In the genomic region with DNA sequence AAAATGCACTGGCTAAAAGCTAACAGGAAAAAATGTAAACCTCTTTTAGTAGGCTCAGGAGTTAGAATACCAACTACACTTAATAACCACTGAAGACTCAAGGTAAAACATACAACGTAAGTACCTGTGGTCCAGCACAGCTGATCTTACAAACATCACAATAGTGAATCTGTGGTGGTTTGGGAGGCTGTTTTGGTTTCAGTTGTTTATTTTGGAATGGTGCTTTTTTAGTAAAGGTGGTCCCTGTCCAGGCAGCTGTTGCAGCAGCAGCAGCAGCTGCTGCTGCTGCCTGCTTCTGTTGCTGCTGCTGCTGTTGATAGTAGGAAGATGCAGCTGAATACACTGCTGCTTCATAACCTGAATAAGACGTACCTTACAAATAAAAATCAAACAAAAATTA, we compare ENCODE assay signal across 32 cellular contexts. TPM values are rescaled to one million over a fixed set of nuclear protein-coding genes. Genes with fewer than 3 reads are reported as not detected.
DNase-seq lines count a peak whose midpoint lies in the region; ATAC-seq and TF ChIP-seq lines count a peak whose summit lies in the region.
"Had no signal": no experiment of that assay in that cellular context is flagged by ENCODE, and none has a peak within 500 bp of the region (broad histone marks: within the 10 kb centered on the region; RNA-seq: fewer than 3 reads in every experiment).

No MANE protein-coding gene starts in this region.

- no peak overlapping the region for H3K4me3 ChIP-seq in SJCRH30
- H3K4me3 ChIP-seq in left lung = no peak overlapping the region
- H3K4me3 ChIP-seq: cardiac muscle cell, coronary artery, transverse colon had no signal

- no peak overlapping the region for H3K27ac Mint-ChIP-seq in activated T-helper 1 cell treated with anti-CD3 and anti-CD28 coated beads, Interleukin-12 subunit alpha, Interleukin-12 subunit beta, Interleukin-2, Interleukin-4 antibody, amounts not matched to agents 30 ng/mL and 10 ng/mL and 1 ng/mL, durations not matched to agents 14 hours and 24 hours and 36 hours
- H3K27ac Mint-ChIP-seq: activated CD8-positive, alpha-beta memory T cell treated with anti-CD3 and anti-CD28 coated beads, Interleukin-2, amount 10 ng/mL, durations not matched to agents 7 days and 5 days; activated naive CD8-positive, alpha-beta T cell treated with anti-CD3 and anti-CD28 coated beads, Interleukin-2, amount 50 U/mL, for 24 hours had no signal

- peaks cover 40% of the 10 kb centered on the region for H3K36me3 Mint-ChIP-seq in activated T-helper 1 cell treated with anti-CD3 and anti-CD28 coated beads, Interleukin-12 subunit alpha, Interleukin-12 subunit beta, Interleukin-2, Interleukin-4 antibody, amounts not matched to agents 30 ng/mL and 10 ng/mL and 1 ng/mL, durations not matched to agents 14 hours and 24 hours and 36 hours (ENCODE audit: low read depth)

- H3K27ac ChIP-seq in SJCRH30 (no peak overlapping the region), left lung (no peak overlapping the region)
- H3K27ac ChIP-seq: cardiac muscle cell, coronary artery, RWPE1, transverse colon had no signal

- H3K4me1 ChIP-seq in SJCRH30 (peaks cover 16% of the 10 kb centered on the region), left lung (no peaks in the 10 kb centered on the region)
- H3K4me1 ChIP-seq: BE2C, transverse colon had no signal

- no peaks in the 10 kb centered on the region for H3K9me3 Mint-ChIP-seq in activated T-helper 1 cell treated with anti-CD3 and anti-CD28 coated beads, Interleukin-12 subunit alpha, Interleukin-12 subunit beta, Interleukin-2, Interleukin-4 antibody, amounts not matched to agents 30 ng/mL and 10 ng/mL and 1 ng/mL, durations not matched to agents 14 hours and 24 hours and 36 hours
- H3K9me3 Mint-ChIP-seq: activated naive CD8-positive, alpha-beta T cell treated with anti-CD3 and anti-CD28 coated beads, Interleukin-2, amount 50 U/mL, for 24 hours; activated T-cell treated with anti-CD3 and anti-CD28 coated beads, Interleukin-2, amount 50 U/mL, for 72 hours; CD8-positive, alpha-beta memory T cell; effector memory CD8-positive, alpha-beta T cell; nephron progenitor cell; stimulated activated memory B cell treated with anti-CD40 and anti-IgM and Interleukin-4, amounts not matched to agents 10 μg/mL and 1 μg/mL and 100 μg/mL, for 72 hours had no signal

- intact Hi-C loops in left lung (cut with DNase I) = no loop called here
- intact Hi-C loops in activated T-helper 1 cell treated with anti-CD3 and anti-CD28 coated beads, Interleukin-12 subunit alpha, Interleukin-12 subunit beta, Interleukin-2, Interleukin-4 antibody, amounts not matched to agents 30 ng/mL and 10 ng/mL and 1 ng/mL, durations not matched to agents 14 hours and 24 hours and 36 hours (cut with micrococcal nuclease) = no loop called here

- peak; percentile 41 to 70 for DNase-seq in SJCRH30
- no peak for DNase-seq in NCI-H82 (lab: John Stamatoyannopoulos, UW)
- no peak for DNase-seq in left lung
- no peak for DNase-seq in activated T-helper 1 cell treated with anti-CD3 and anti-CD28 coated beads, Interleukin-12 subunit alpha, Interleukin-12 subunit beta, Interleukin-2, Interleukin-4 antibody, amounts not matched to agents 30 ng/mL and 10 ng/mL and 1 ng/mL, durations not matched to agents 14 hours and 24 hours and 36 hours (ENCODE audit: low spot score)
- DNase-seq in stimulated activated CD4-positive, alpha-beta T cell treated with anti-CD3 and anti-CD28 coated beads, Interleukin-4, amount 100 ng/mL, for 1 hour = no peak
- DNase-seq: ACHN; activated CD4-positive, alpha-beta T cell treated with anti-CD3 and anti-CD28 coated beads, Interleukin-2, amount 50 U/mL, for 4 hours; activated CD8-positive, alpha-beta memory T cell treated with anti-CD3 and anti-CD28 coated beads, Interleukin-2, amount 10 ng/mL, durations not matched to agents 7 days and 5 days; activated naive CD4-positive, alpha-beta T cell; activated naive CD8-positive, alpha-beta T cell treated with anti-CD3 and anti-CD28 coated beads, Interleukin-2, amount 50 U/mL, for 24 hours; activated T-cell treated with anti-CD3 and anti-CD28 coated beads, Interleukin-2, amount 50 U/mL, for 72 hours; BE2C; CD8-positive, alpha-beta memory T cell; effector memory CD8-positive, alpha-beta T cell; HCEC 1CT; hypothalamus; left colon; mesenchymal stem cell; NCI-H146; NCI-H446; NCI-H748 treated with DMSO at 0.1 percent for 48 hours; nephron progenitor cell; OCI-M1; T-helper 1 cell; transverse colon had no signal

- no peak overlapping the region for H3K4me3 Mint-ChIP-seq in activated T-helper 1 cell treated with anti-CD3 and anti-CD28 coated beads, Interleukin-12 subunit alpha, Interleukin-12 subunit beta, Interleukin-2, Interleukin-4 antibody, amounts not matched to agents 30 ng/mL and 10 ng/mL and 1 ng/mL, durations not matched to agents 14 hours and 24 hours and 36 hours
- H3K4me3 Mint-ChIP-seq: activated CD8-positive, alpha-beta memory T cell treated with anti-CD3 and anti-CD28 coated beads, Interleukin-2, amount 10 ng/mL, durations not matched to agents 7 days and 5 days; activated naive CD8-positive, alpha-beta T cell treated with anti-CD3 and anti-CD28 coated beads, Interleukin-2, amount 50 U/mL, for 24 hours; activated T-cell treated with anti-CD3 and anti-CD28 coated beads, Interleukin-2, amount 50 U/mL, for 72 hours; CD8-positive, alpha-beta memory T cell; effector memory CD8-positive, alpha-beta T cell; nephron progenitor cell; stimulated activated memory B cell treated with anti-CD40 and anti-IgM and Interleukin-4, amounts not matched to agents 10 μg/mL and 1 μg/mL and 100 μg/mL, for 72 hours had no signal

- no peaks in the 10 kb centered on the region for H3K27me3 ChIP-seq in SJCRH30
- no peaks in the 10 kb centered on the region for H3K27me3 ChIP-seq in left lung
- H3K27me3 ChIP-seq: BE2C, cardiac muscle cell, transverse colon had no signal

- H3K9me3 ChIP-seq in SJCRH30 (replicated peaks) = 0 out of 2 replicates have a peak, but pooled peaks cover 2% of the 10 kb centered on the region
- no peaks in the 10 kb centered on the region for H3K9me3 ChIP-seq in left lung
- H3K9me3 ChIP-seq: BE2C, transverse colon had no signal

- H3K36me3 ChIP-seq in SJCRH30 (peaks cover 87% of the 10 kb centered on the region), left lung (peaks cover 0 to 93% of the 10 kb centered on the region in 2 donors)

- H3K27me3 Mint-ChIP-seq in activated T-helper 1 cell treated with anti-CD3 and anti-CD28 coated beads, Interleukin-12 subunit alpha, Interleukin-12 subunit beta, Interleukin-2, Interleukin-4 antibody, amounts not matched to agents 30 ng/mL and 10 ng/mL and 1 ng/mL, durations not matched to agents 14 hours and 24 hours and 36 hours (ENCODE audit: insufficient read depth) = no peaks in the 10 kb centered on the region
- H3K27me3 Mint-ChIP-seq: activated CD8-positive, alpha-beta memory T cell treated with anti-CD3 and anti-CD28 coated beads, Interleukin-2, amount 10 ng/mL, durations not matched to agents 7 days and 5 days; activated naive CD8-positive, alpha-beta T cell treated with anti-CD3 and anti-CD28 coated beads, Interleukin-2, amount 50 U/mL, for 24 hours; CD8-positive, alpha-beta memory T cell; effector memory CD8-positive, alpha-beta T cell; stimulated activated memory B cell treated with anti-CD40 and anti-IgM and Interleukin-4, amounts not matched to agents 10 μg/mL and 1 μg/mL and 100 μg/mL, for 72 hours had no signal

- no peak for TF ChIP-seq CTCF in left lung (IDR thresholded peaks at IDR 0.05)

- no peaks in the 10 kb centered on the region for H3K4me1 Mint-ChIP-seq in activated T-helper 1 cell treated with anti-CD3 and anti-CD28 coated beads, Interleukin-12 subunit alpha, Interleukin-12 subunit beta, Interleukin-2, Interleukin-4 antibody, amounts not matched to agents 30 ng/mL and 10 ng/mL and 1 ng/mL, durations not matched to agents 14 hours and 24 hours and 36 hours (ENCODE audit: low read depth)
- H3K4me1 Mint-ChIP-seq: activated naive CD8-positive, alpha-beta T cell treated with anti-CD3 and anti-CD28 coated beads, Interleukin-2, amount 50 U/mL, for 24 hours; nephron progenitor cell; stimulated activated memory B cell treated with anti-CD40 and anti-IgM and Interleukin-4, amounts not matched to agents 10 μg/mL and 1 μg/mL and 100 μg/mL, for 72 hours had no signal

- ATAC-seq in GM19023 (IDR thresholded peaks at IDR 0.05; ENCODE audit: unreplicated experiment) = peak; percentile 47
- peak; percentile 70 for ATAC-seq in HG02642 (IDR thresholded peaks at IDR 0.05; ENCODE audit: poor library complexity, unreplicated experiment)
- ATAC-seq in HG03442 (IDR thresholded peaks at IDR 0.05; ENCODE audit: unreplicated experiment) = peak; percentile 49
- no peak for ATAC-seq in left lung
- ATAC-seq: activated CD8-positive, alpha-beta memory T cell treated with anti-CD3 and anti-CD28 coated beads, Interleukin-2, amount 10 ng/mL, durations not matched to agents 7 days and 5 days; activated naive CD8-positive, alpha-beta T cell treated with anti-CD3 and anti-CD28 coated beads, Interleukin-2, amount 50 U/mL, for 24 hours; activated T-cell treated with anti-CD3 and anti-CD28 coated beads, Interleukin-2, amount 50 U/mL, for 72 hours; effector memory CD8-positive, alpha-beta T cell; left colon; stimulated activated memory B cell treated with anti-CD40 and anti-IgM and Interleukin-4, amounts not matched to agents 10 μg/mL and 1 μg/mL and 100 μg/mL, for 72 hours had no signal

RNA-seq across cellular contexts. Expression of a gene that starts 37.9 kb away (rescaled TPM):
- total RNA-seq in SJCRH30 (2014; rRNA removed; shearing (Covaris generic)) = 130 and 136 TPM in 2 replicates
- 10 to 100 TPM; 47.1 to 49.5 TPM for total RNA-seq in left lung
- 67.7 and 70.8 TPM in 2 replicates for total RNA-seq in activated T-helper 1 cell treated with anti-CD3 and anti-CD28 coated beads, Interleukin-12 subunit alpha, Interleukin-12 subunit beta, Interleukin-2, Interleukin-4 antibody, amounts not matched to agents 30 ng/mL and 10 ng/mL and 1 ng/mL, durations not matched to agents 14 hours and 24 hours and 36 hours

Comparison
In these comparisons a context has a peak if more than half of its experiments do, and no peak if none do; other contexts are left out.
1. DNase-seq: peak in SJCRH30 (2 of 2); none in NCI-H82 (single experiment), left lung (0 of 2), activated T-helper 1 cell treated with anti-CD3 and anti-CD28 coated beads, Interleukin-12 subunit alpha, Interleukin-12 subunit beta, Interleukin-2, Interleukin-4 antibody, amounts not matched to agents 30 ng/mL and 10 ng/mL and 1 ng/mL, durations not matched to agents 14 hours and 24 hours and 36 hours (single experiment) and stimulated activated CD4-positive, alpha-beta T cell treated with anti-CD3 and anti-CD28 coated beads, Interleukin-4, amount 100 ng/mL, for 1 hour (single experiment).